23 cellular contexts compared by ENCODE assay signal in the genomic region with DNA sequence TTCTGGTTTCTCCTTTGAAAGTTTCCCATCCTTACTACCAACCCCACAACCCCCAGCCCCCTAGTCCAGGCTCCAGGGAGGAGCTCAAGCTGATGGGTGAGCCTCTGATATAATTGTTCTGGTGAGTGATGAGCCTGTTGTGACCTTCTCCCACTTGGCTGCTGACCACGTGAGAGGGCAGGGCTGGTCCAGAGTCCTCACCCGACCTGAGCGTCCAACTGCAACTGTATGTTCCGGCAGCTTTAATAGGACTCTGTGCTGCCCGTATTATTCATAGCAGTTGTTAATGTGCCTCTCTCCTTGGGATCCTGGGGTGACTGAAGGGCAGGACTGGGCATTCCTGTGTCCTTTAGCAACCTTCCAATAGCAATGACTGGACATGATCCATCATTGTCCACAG. TPM values are rescaled to one million over a fixed set of nuclear protein-coding genes. Genes with fewer than 3 reads are reported as not detected.
DNase-seq lines count a peak whose midpoint lies in the region; ATAC-seq and TF ChIP-seq lines count a peak whose summit lies in the region.
"Had no signal": no experiment of that assay in that cellular context is flagged by ENCODE, and none has a peak within 500 bp of the region (broad histone marks: within the 10 kb centered on the region; RNA-seq: fewer than 3 reads in every experiment).

No MANE protein-coding gene starts in this region.

- H3K27me3 ChIP-seq in BLaER1 treated with 17β-estradiol and CSF1 and Interleukin-3, amounts not matched to agents 10 nM and 100 nM = no peaks in the 10 kb centered on the region
- H3K27me3 ChIP-seq in colonic mucosa (no peaks in the 10 kb centered on the region), layer of hippocampus (ENCODE audit: control insufficient read depth, insufficient read depth, low read length) (no peaks in the 10 kb centered on the region), psoas muscle (ENCODE audit: insufficient read depth in 3 of 3, low read length in 2 of 3) (no peaks in the 10 kb centered on the region)
- H3K27me3 ChIP-seq: breast epithelium, pancreas, upper lobe of left lung had no signal

- H3K9ac ChIP-seq in BLaER1 treated with 17β-estradiol and CSF1 and Interleukin-3, amounts not matched to agents 10 nM and 100 nM = peak overlapping the region in 2 of 11 experiments; percentile 17 to 28; a peak in 2 of 22 replicates
- H3K9ac ChIP-seq in colonic mucosa (ENCODE audit: low read depth in 2 of 2, low read length in 2 of 2) = peak overlapping the region in 1 of 2 donors; percentile 3

- peak overlapping the region in 6 of 11 experiments; percentile 13 to 49 (median 36); a peak in 9 of 22 replicates for H3K27ac ChIP-seq in BLaER1 treated with 17β-estradiol and CSF1 and Interleukin-3, amounts not matched to agents 10 nM and 100 nM
- H3K27ac ChIP-seq in colonic mucosa (no peak overlapping the region), layer of hippocampus (ENCODE audit: low read depth, low read length) (peak overlapping the region; percentile 32), psoas muscle (peak overlapping the region; percentile 87)
- H3K27ac ChIP-seq: breast epithelium, pancreas, upper lobe of left lung, WERI-Rb-1 had no signal

- H3K4me1 ChIP-seq in BLaER1 treated with 17β-estradiol and CSF1 and Interleukin-3, amounts not matched to agents 10 nM and 100 nM = peaks cover 19 to 74% (median 44%) of the 10 kb centered on the region in 10 experiments
- H3K4me1 ChIP-seq in colonic mucosa (no peaks in the 10 kb centered on the region), psoas muscle (peaks cover 39% of the 10 kb centered on the region)
- H3K4me1 ChIP-seq: breast epithelium had no signal

- WGBS in psoas muscle, 3 donors = 15 to 27% (median 27%) methylated on average over 5 of the region's 5 CpGs

- H4K20me1 ChIP-seq in BLaER1 treated with 17β-estradiol and CSF1 and Interleukin-3, amounts not matched to agents 10 nM and 100 nM = no peaks in the 10 kb centered on the region

- H3K9me3 ChIP-seq in BLaER1 treated with 17β-estradiol and CSF1 and Interleukin-3, amounts not matched to agents 10 nM and 100 nM (replicated peaks in 1 of 11) = no peaks in the 10 kb centered on the region
- H3K9me3 ChIP-seq in colonic mucosa (no peaks in the 10 kb centered on the region), psoas muscle (no peaks in the 10 kb centered on the region)
- H3K9me3 ChIP-seq: breast epithelium, pancreas, upper lobe of left lung had no signal

- TF ChIP-seq CTCF in colonic mucosa (IDR thresholded peaks at IDR 0.05) (no peak), psoas muscle (IDR thresholded peaks at IDR 0.05) (no peak)

- ATAC-seq in psoas muscle = peak; percentile 79 to 92 (median 90)
- ATAC-seq in GM21825 (IDR thresholded peaks at IDR 0.05; ENCODE audit: unreplicated experiment) = no peak
- ATAC-seq in GM19328 (IDR thresholded peaks at IDR 0.05; ENCODE audit: unreplicated experiment) = no peak
- ATAC-seq: activated T-cell treated with anti-CD3 and anti-CD28 coated beads, Interleukin-2, amount 50 U/mL, for 72 hours had no signal

- DNase-seq in colonic mucosa (peak; percentile 83), psoas muscle (peak; percentile 61 to 90), amygdala (lab: John Stamatoyannopoulos, UW) (no peak), NCI-H2171 treated with DMSO at 0.1 percent for 48 hours (lab: John Stamatoyannopoulos, UW) (no peak)
- DNase-seq: activated CD4-positive, alpha-beta T cell treated with anti-CD3 and anti-CD28 coated beads, Interleukin-2, amount 10 ng/mL, durations not matched to agents 7 days and 5 days; activated naive CD4-positive, alpha-beta T cell treated with Interleukin-2 at 50 U/mL for 16 hours; activated T-cell treated with anti-CD3 and anti-CD28 coated beads, Interleukin-2, amount 50 U/mL, for 72 hours; AML-193; amniotic stem cell; dermis blood vessel endothelial cell; DMS79; NCI-H1694; NCI-H2171; NCI-H526 treated with DMSO at 0.1 percent for 48 hours; pancreas; T-helper 2 cell; upper lobe of left lung; WERI-Rb-1 had no signal

- H3K4me2 ChIP-seq in BLaER1 treated with 17β-estradiol and CSF1 and Interleukin-3, amounts not matched to agents 10 nM and 100 nM = peak overlapping the region; percentile 42 to 89 (median 69); a peak in 19 of 22 replicates

- H3K4me3 ChIP-seq in BLaER1 treated with 17β-estradiol and CSF1 and Interleukin-3, amounts not matched to agents 10 nM and 100 nM = no peak overlapping the region
- H3K4me3 ChIP-seq in colonic mucosa (no peak overlapping the region), psoas muscle (no peak overlapping the region)
- H3K4me3 ChIP-seq: breast epithelium, pancreas, upper lobe of left lung had no signal

- H3K36me3 ChIP-seq in BLaER1 treated with 17β-estradiol and CSF1 and Interleukin-3, amounts not matched to agents 10 nM and 100 nM = peaks cover 0 to 18% (median 0%) of the 10 kb centered on the region in 11 experiments; a peak in 4 of 22 replicates
- H3K36me3 ChIP-seq in colonic mucosa = no peaks in the 10 kb centered on the region
- no peaks in the 10 kb centered on the region for H3K36me3 ChIP-seq in psoas muscle (ENCODE audit: insufficient read depth in 1 of 2, low read depth in 1 of 2)
- H3K36me3 ChIP-seq: breast epithelium, pancreas, upper lobe of left lung, WERI-Rb-1 had no signal

- intact Hi-C loops in colonic mucosa (cut with DNase I) = no loop called here
- intact Hi-C loops in psoas muscle (cut with DNase I) = loop anchor here in 1 of 2 donors (5.0 kb wide), 1 partner anchor 57 kb away; the partner anchor contains the start of gene B3GNT5

RNA-seq across cellular contexts. Expression of gene B3GNT5, which starts 56.2 kb away (rescaled TPM):
- 100 to 1,000 TPM in 1 of 2 donors, 10 to 100 TPM in 1; 43.1 to 108 TPM for total RNA-seq in colonic mucosa
- 10 to 100 TPM; 44.8 to 98.1 (median 63.7) TPM for total RNA-seq in psoas muscle
- 10 to 100 TPM; 12.1 to 98.9 (median 43.4) TPM for polyA plus RNA-seq in psoas muscle

Comparison
In these comparisons a context has a peak if more than half of its experiments do, and no peak if none do; other contexts are left out.
1. DNase-seq: peak in colonic mucosa (single experiment) and psoas muscle (2 of 2); none in amygdala (0 of 56) and NCI-H2171 treated with DMSO at 0.1 percent for 48 hours (single experiment).
2. ATAC-seq: peak in psoas muscle (4 of 4); none in GM21825 (single experiment) and GM19328 (single experiment).